In genomic region chr2:42810971-42811865, GRCh38 we compare ENCODE assay signal across 8 cellular contexts. TPM values are rescaled to one million over a fixed set of nuclear protein-coding genes. Genes with fewer than 3 reads are reported as not detected.
DNase-seq lines count a peak whose midpoint lies in the region; ATAC-seq and TF ChIP-seq lines count a peak whose summit lies in the region.

No MANE protein-coding gene starts in this region.

- H3K27me3 Mint-ChIP-seq in naive thymus-derived CD8-positive, alpha-beta T cell: peaks cover 0 to 2% (median 0%) of the 10 kb centered on the region in 5 donors

- peak; percentile 17 for DNase-seq in NCI-H2196 (lab: John Stamatoyannopoulos, UW; ENCODE audit: unreplicated experiment)
- DNase-seq in NCI-H2196 treated with DMSO at 0.1 percent for 48 hours (lab: John Stamatoyannopoulos, UW; ENCODE audit: unreplicated experiment): no peak
- peak; percentile 81 for DNase-seq in NCI-H2227 treated with DMSO at 0.1 percent for 48 hours (lab: John Stamatoyannopoulos, UW)
- peak; percentile 13 to 29 for DNase-seq in activated T-helper 1 cell treated with anti-CD3 and anti-CD28 coated beads, Interleukin-2, amount 50 U/mL, for 16 hours (ENCODE audit: low read depth in 1 of 2, low spot score in 1 of 2)
- DNase-seq in fibroblast of pulmonary artery (ENCODE audit: low read depth): peak; percentile 56
- peak in 8 of 10 donors; percentile 19 to 60 (median 48) for DNase-seq in naive thymus-derived CD8-positive, alpha-beta T cell
- DNase-seq in superior temporal gyrus (ENCODE audit: extremely low spot score): peak; percentile 67

- POLR2A ChIA-PET in naive thymus-derived CD8-positive, alpha-beta T cell (lab: Charles Lee): interaction anchor here (0.5 to 3.7 kb wide), 40 partner anchors 9 to 1550 kb away, joined by 3 to 41 read pairs (median 5); partner anchors contain the start of genes HAAO, KCNG3, PLEKHH2 and PPM1B

- H3K4me1 Mint-ChIP-seq in naive thymus-derived CD8-positive, alpha-beta T cell: peaks cover 12 to 20% (median 17%) of the 10 kb centered on the region in 4 donors

- peak overlapping the region; percentile 97 to 100 (median 99) for H3K27ac Mint-ChIP-seq in naive thymus-derived CD8-positive, alpha-beta T cell

- ATAC-seq in HG02610 (IDR thresholded peaks at IDR 0.05; ENCODE audit: unreplicated experiment): peak; percentile 14
- ATAC-seq in naive thymus-derived CD8-positive, alpha-beta T cell: peak; percentile 9 to 22

- peaks cover 0 to 4% (median 0%) of the 10 kb centered on the region in 3 donors for H3K36me3 Mint-ChIP-seq in naive thymus-derived CD8-positive, alpha-beta T cell

- peaks cover 0 to 6% (median 0%) of the 10 kb centered on the region in 9 donors for H3K9me3 Mint-ChIP-seq in naive thymus-derived CD8-positive, alpha-beta T cell

- no peak for TF ChIP-seq CTCF in fibroblast of pulmonary artery (IDR thresholded peaks at IDR 0.05; ENCODE audit: low read length, missing control alignments)

- peak overlapping the region; percentile 87 to 99 (median 96) for H3K4me3 Mint-ChIP-seq in naive thymus-derived CD8-positive, alpha-beta T cell

- peak overlapping the region; percentile 55 for H3K4me3 ChIP-seq in fibroblast of pulmonary artery (replicated peaks; ENCODE audit: low read depth, low read length)

RNA-seq across cellular contexts. Expression of gene HAAO, which starts 18.8 kb away (rescaled TPM):
- under 1 TPM; 0.31 to 0.80 TPM for total RNA-seq in naive thymus-derived CD8-positive, alpha-beta T cell
- under 1 TPM; 0.25 to 0.80 (median 0.47) TPM for polyA plus RNA-seq in naive thymus-derived CD8-positive, alpha-beta T cell

RNA-seq across cellular contexts. Expression of gene OXER1, which starts 47.3 kb away (rescaled TPM):
- under 1 TPM in 1 of 2 experiments, not detected in 1; 0.22 TPM for total RNA-seq in naive thymus-derived CD8-positive, alpha-beta T cell
- under 1 TPM in 2 of 3 donors, not detected in 1; 0.20 to 0.22 TPM for polyA plus RNA-seq in naive thymus-derived CD8-positive, alpha-beta T cell
